11 cellular contexts compared by ENCODE assay signal in genomic region chr14:54108481-54109471, GRCh38.
DNase-seq lines count a peak whose midpoint lies in the region; ATAC-seq and TF ChIP-seq lines count a peak whose summit lies in the region.
"Had no signal": no experiment of that assay in that cellular context is flagged by ENCODE, and none has a peak within 500 bp of the region (broad histone marks: within the 10 kb centered on the region; RNA-seq: fewer than 3 reads in every experiment).

No MANE protein-coding gene starts in this region.

- TF ChIP-seq CTCF in GM12865 (IDR thresholded peaks at IDR 0.05; ENCODE audit: insufficient read depth, low read depth, low read length, missing control alignments) (no peak), epithelial cell of esophagus (IDR thresholded peaks at IDR 0.05; ENCODE audit: insufficient read depth, low read depth, low read length, missing control alignments) (no peak)

- DNase-seq in GM12865 (ENCODE audit: low read depth): peak; percentile 1
- DNase-seq in OCI-M1 (lab: John Stamatoyannopoulos, UW): peak; percentile 11
- DNase-seq in epithelial cell of esophagus (ENCODE audit: low read depth): peak; percentile 69
- DNase-seq in skeletal muscle cell (ENCODE audit: low read depth): peak; percentile 31
- no peak for DNase-seq in GF-D8 (lab: John Stamatoyannopoulos, UW)
- DNase-seq in HuH-7 (ENCODE audit: low spot score): no peak
- DNase-seq in occipital lobe (lab: John Stamatoyannopoulos, UW): no peak
- DNase-seq: heart right ventricle had no signal

- H3K4me3 ChIP-seq in GM12865 (ENCODE audit: low read depth, low read length): no peak overlapping the region
- H3K4me3 ChIP-seq in epithelial cell of esophagus (ENCODE audit: low read length): no peak overlapping the region
- no peak overlapping the region for H3K4me3 ChIP-seq in skeletal muscle cell (ENCODE audit: low read depth, low read length)
- H3K4me3 ChIP-seq: cardiac muscle cell, HAP-1, heart right ventricle had no signal

- no peak for ATAC-seq in HG02759 (IDR thresholded peaks at IDR 0.05; ENCODE audit: unreplicated experiment)
- ATAC-seq: heart right ventricle had no signal

Comparison
In these comparisons a context has a peak if more than half of its experiments do, and no peak if none do; other contexts are left out.
1. DNase-seq: peak in GM12865 (single experiment), OCI-M1 (single experiment), epithelial cell of esophagus (single experiment) and skeletal muscle cell (single experiment); none in GF-D8 (single experiment), HuH-7 (single experiment) and occipital lobe (single experiment).